Comparison of ENCODE assay signal across 8 cellular contexts in genomic region chr20:31879143-31879987, GRCh38. TPM values are rescaled to one million over a fixed set of nuclear protein-coding genes. Genes with fewer than 3 reads are reported as not detected.
DNase-seq lines count a peak whose midpoint lies in the region; ATAC-seq, FAIRE-seq and TF ChIP-seq lines count a peak whose summit lies in the region.

No MANE protein-coding gene starts in this region.

- H3K27ac ChIP-seq in AG04450 (ENCODE audit: low read depth, low read length) (no peak overlapping the region), kidney (ENCODE audit: low read depth in 2 of 2, low read length in 2 of 2) (peak overlapping the region; percentile 80 to 85)

- no peaks in the 10 kb centered on the region for H3K36me3 ChIP-seq in kidney (ENCODE audit: control insufficient read depth in 1 of 2, insufficient read depth in 2 of 2, low read length in 2 of 2)

- H3K27me3 ChIP-seq in AG04450 (ENCODE audit: control insufficient read depth, insufficient read depth, low read length) = no peaks in the 10 kb centered on the region

- DNase-seq in AG04450 (ENCODE audit: low read depth, low spot score) (peak; percentile 84), NCI-H345 (lab: John Stamatoyannopoulos, UW) (peak; percentile 97), cerebellum (ENCODE audit: low spot score) (peak; percentile 90), kidney (peak; percentile 99)
- DNase-seq in activated CD4-positive, CD25-positive, alpha-beta regulatory T cell treated with anti-CD3 and anti-CD28 coated beads, Interleukin-2, amount 50 U/mL, for 72 hours = peak; percentile 78
- DNase-seq in stimulated activated CD4-positive, alpha-beta T cell treated with anti-CD3 and anti-CD28 coated beads, Interleukin-12 subunit alpha, Interleukin-12 subunit beta, amount 100 ng/mL, for 48 hours (ENCODE audit: low read depth in 2 of 3, low spot score in 1 of 3) = peak; percentile 70 to 84 (median 76)

- intact Hi-C loops in kidney (cut with DNase I) = no loop called here

- no peak for FAIRE-seq in kidney (lab: Jason Lieb, UNC)

- CTCF ChIA-PET in AG04450 (lab: Charles Lee) = interaction anchor here (0.7 to 4.7 kb wide), 5 partner anchors 27 to 155 kb away, joined by 3 to 18 read pairs (median 3); partner anchors contain the start of gene PDRG1

- TF ChIP-seq CTCF in AG04450 (IDR thresholded peaks at IDR 0.05; ENCODE audit: low read depth, low read length) (no peak; the same call in 1 of the 2 replicates), kidney (IDR thresholded peaks at IDR 0.05; ENCODE audit: borderline replicate concordance, extremely low read depth, insufficient read depth) (no peak)

- H3K9ac ChIP-seq in kidney (ENCODE audit: low read length in 2 of 2) = peak overlapping the region; percentile 52 to 85

- ATAC-seq in HG03196 (IDR thresholded peaks at IDR 0.05; ENCODE audit: unreplicated experiment) = peak; percentile 77

- in situ Hi-C loops in GM18951 (cut with MboI; ENCODE audit: low sequenced_read_pairs, unreplicated experiment) = no loop called here

- peak; percentile 22 for TF ChIP-seq POLR2A in GM18951 (IDR thresholded peaks at IDR 0.05; ENCODE audit: extremely low read depth, insufficient read depth, insufficient read length)

- H3K9me3 ChIP-seq in AG04450 (ENCODE audit: control insufficient read depth, insufficient read depth, low read length) (no peaks in the 10 kb centered on the region), kidney (ENCODE audit: control insufficient read depth in 1 of 2, low read length in 2 of 2) (no peaks in the 10 kb centered on the region)

- H3K4me3 ChIP-seq in AG04450 (ENCODE audit: low read depth, low read length) (peak overlapping the region; percentile 79), kidney (ENCODE audit: low read length in 2 of 2) (peak overlapping the region; percentile 80 to 86)

- POLR2A ChIA-PET in AG04450 (lab: Yijun Ruan, JAX) = interaction anchor here (1.0 kb wide), 1 partner anchor 73 kb away, joined by 3 read pairs; the partner anchor contains the start of gene PDRG1

- no peaks in the 10 kb centered on the region for H3K4me1 ChIP-seq in kidney (ENCODE audit: control insufficient read depth in 1 of 2, insufficient read depth in 1 of 2, low read depth in 1 of 2, low read length in 2 of 2)

RNA-seq across cellular contexts. Expression of gene TTLL9, which starts 8.9 kb away (rescaled TPM):
- polyA plus RNA-seq in AG04450 (2011; rRNA removed) (not detected in 2 replicates), kidney (ENCODE audit: insufficient read depth, low read depth, low replicate concordance) (0.82 TPM)
- not detected in 2 replicates for polyA minus RNA-seq in AG04450 (2011; rRNA and poly(A)+ RNA removed)
- total RNA-seq in cerebellum (2.5 TPM), kidney (1.9 TPM)

RNA-seq across cellular contexts. Expression of gene DUSP15, which starts 9.0 kb away (rescaled TPM):
- not detected in 2 replicates for polyA plus RNA-seq in AG04450 (2011; rRNA removed)
- polyA minus RNA-seq in AG04450 (2011; rRNA and poly(A)+ RNA removed) = not detected in 2 replicates
- 6.1 TPM for total RNA-seq in cerebellum
- total RNA-seq in kidney = 13.2 TPM
- 143 TPM for polyA plus RNA-seq in kidney (ENCODE audit: insufficient read depth, low read depth, low replicate concordance)

RNA-seq across cellular contexts. Expression of gene FOXS1, which starts 34.0 kb away (rescaled TPM):
- polyA plus RNA-seq in AG04450 (2011; rRNA removed) (not detected in 2 replicates), kidney (ENCODE audit: insufficient read depth, low read depth, low replicate concordance) (9.8 TPM)
- polyA minus RNA-seq in AG04450 (2011; rRNA and poly(A)+ RNA removed) = not detected in 2 replicates
- total RNA-seq in cerebellum (1.8 TPM), kidney (2.1 TPM)
